ENCODE assay signal across 24 cellular contexts in genomic region chr6:64998173-64998572, GRCh38.
"Had no signal": no experiment of that assay in that cellular context is flagged by ENCODE, and none has a peak within 500 bp of the region (broad histone marks: within the 10 kb centered on the region; RNA-seq: fewer than 3 reads in every experiment).

No MANE protein-coding gene starts in this region.

- H3K27me3 ChIP-seq: brain microvascular endothelial cell, dorsolateral prefrontal cortex had no signal

- H3K4me3 ChIP-seq: coronary artery, dorsolateral prefrontal cortex had no signal

- DNase-seq: activated B cell treated with CpG ODN at 0.5 μM for 24 hours; activated CD4-positive, alpha-beta memory T cell treated with anti-CD3 and anti-CD28 coated beads for 36 hours; activated CD4-positive, alpha-beta T cell treated with anti-CD3 and anti-CD28 coated beads for 48 hours; activated CD4-positive, alpha-beta T cell treated with anti-CD3 and anti-CD28 coated beads, Interleukin-2, amount 50 U/mL, for 1 hour; activated CD8-positive, alpha-beta memory T cell treated with anti-CD3 and anti-CD28 coated beads, Interleukin-2, amount 10 ng/mL, durations not matched to agents 7 days and 5 days; activated CD8-positive, alpha-beta memory T cell treated with anti-CD3 and anti-CD28 coated beads, Interleukin-2, amount 50 U/mL, for 4 hours; activated CD8-positive, alpha-beta T cell treated with anti-CD3 and anti-CD28 coated beads, Interleukin-2, amount 10 ng/mL, durations not matched to agents 7 days and 5 days; activated effector memory CD4-positive, alpha-beta T cell treated with anti-CD3 and anti-CD28 coated beads, Interleukin-2, amount 50 U/mL, for 16 hours; activated naive CD4-positive, alpha-beta T cell treated with anti-CD3 and anti-CD28 coated beads, Interleukin-2, amount 10 ng/mL, durations not matched to agents 7 days and 5 days; activated naive CD8-positive, alpha-beta T cell treated with anti-CD3 and anti-CD28 coated beads, Interleukin-2, amount 10 ng/mL, durations not matched to agents 7 days and 5 days; activated T-cell treated with anti-CD3 and anti-CD28 coated beads, Interleukin-2, amount 50 U/mL, for 1 hour; activated T-cell treated with anti-CD3 and anti-CD28 coated beads, Interleukin-2, amount 50 U/mL, for 48 hours; amniotic stem cell; anterior cingulate cortex; brain microvascular endothelial cell; dorsolateral prefrontal cortex; effector memory CD4-positive, alpha-beta T cell; endodermal cell; foreskin fibroblast; head of caudate nucleus; T-helper 17 cell; T1000; WERI-Rb-1 had no signal

- H3K27ac ChIP-seq: brain microvascular endothelial cell, coronary artery, dorsolateral prefrontal cortex, WERI-Rb-1 had no signal

- H3K36me3 ChIP-seq: brain microvascular endothelial cell, WERI-Rb-1 had no signal
